9 cellular contexts compared by ENCODE assay signal in genomic region chr2:86072271-86072858, GRCh38. TPM values are rescaled to one million over a fixed set of nuclear protein-coding genes. Genes with fewer than 3 reads are reported as not detected.
DNase-seq lines count a peak whose midpoint lies in the region; ATAC-seq and TF ChIP-seq lines count a peak whose summit lies in the region.
"Had no signal": no experiment of that assay in that cellular context is flagged by ENCODE, and none has a peak within 500 bp of the region (broad histone marks: within the 10 kb centered on the region; RNA-seq: fewer than 3 reads in every experiment).

No MANE protein-coding gene starts in this region.

- no peak overlapping the region for H3K4me3 Mint-ChIP-seq in WTC11

- DNase-seq in G401 (ENCODE audit: low spot score): peak; percentile 25
- peak; percentile 78 for DNase-seq in T1000 (lab: John Stamatoyannopoulos, UW)
- DNase-seq in heart right ventricle: peak; percentile 61 to 64
- peak; percentile 88 for DNase-seq in spleen
- no peak for DNase-seq in activated CD4-positive, alpha-beta T cell treated with anti-CD3 and anti-CD28 coated beads, Interleukin-2, amount 50 U/mL, for 1 hour
- no peak for DNase-seq in NCI-H2107 treated with DMSO at 0.1 percent for 48 hours (lab: John Stamatoyannopoulos, UW; ENCODE audit: unreplicated experiment)
- DNase-seq in WTC11 (ENCODE audit: low spot score): no peak

- H3K9me3 ChIP-seq in heart right ventricle (no peaks in the 10 kb centered on the region), spleen (no peaks in the 10 kb centered on the region)

- H3K27me3 ChIP-seq in heart right ventricle (no peaks in the 10 kb centered on the region), spleen (replicated peaks in 1 of 7) (no peaks in the 10 kb centered on the region)

- CTCF ChIA-PET in WTC11 (lab: Charles Lee): interaction anchor here (1.7 kb wide), 1 partner anchor 8 kb away, joined by 4 read pairs; no protein-coding TSS in a partner anchor

- H3K36me3 ChIP-seq in heart right ventricle (peaks cover 0 to 77% (median 41%) of the 10 kb centered on the region in 9 donors), spleen (peaks cover 5 to 78% (median 30%) of the 10 kb centered on the region in 6 donors)

- TF ChIP-seq POLR2A in spleen (IDR thresholded peaks at IDR 0.05): no peak

- H3K4me1 Mint-ChIP-seq in WTC11: no peaks in the 10 kb centered on the region

- POLR2A ChIA-PET in WTC11 (lab: Charles Lee): no interaction called here

- intact Hi-C loops in heart right ventricle (cut with DNase I): loop anchor here in 9 of 10 donors (5.0 to 10.0 kb wide), 8 partner anchors 35 to 438 kb away; partner anchors contain the start of gene ST3GAL5 (in 1 of the 9)
- intact Hi-C loops in spleen (cut with DNase I; ENCODE audit: low total_unique reads): loop anchor here (10.0 kb wide), 1 partner anchor 348 kb away; no protein-coding TSS in a partner anchor

- WGBS in heart right ventricle, 2 donors: 44 to 51% methylated on average over 9 of the region's 9 CpGs
- WGBS in spleen, 5 donors: 29 to 43% (median 31%) methylated on average over 8 to 9 of the region's 9 CpGs

- peak; percentile 62 for ATAC-seq in HG02885 (IDR thresholded peaks at IDR 0.05; ENCODE audit: poor library complexity, unreplicated experiment)
- ATAC-seq in heart right ventricle: peak; percentile 76 to 82 (median 80)
- ATAC-seq in WTC11: no peak

- H3K36me3 Mint-ChIP-seq in WTC11: peaks cover 65% of the 10 kb centered on the region

- peak overlapping the region in 9 of 10 donors; percentile 8 to 80 (median 56) for H3K27ac ChIP-seq in heart right ventricle
- peak overlapping the region; percentile 39 to 83 (median 74) for H3K27ac ChIP-seq in spleen
- H3K27ac ChIP-seq: HL-60 had no signal

- no peaks in the 10 kb centered on the region for H3K9me3 Mint-ChIP-seq in WTC11

- in situ Hi-C loops in G401 (cut with HindIII; ENCODE audit: low sequenced_read_pairs): no loop called here

- H3K4me3 ChIP-seq in heart right ventricle (no peak overlapping the region), spleen (no peak overlapping the region)

- H3K27me3 Mint-ChIP-seq in WTC11 (ENCODE audit: low read depth): no peaks in the 10 kb centered on the region

- H3K4me1 ChIP-seq in heart right ventricle (peaks cover 0 to 44% (median 19%) of the 10 kb centered on the region in 9 donors), spleen (peaks cover 10 to 62% (median 44%) of the 10 kb centered on the region in 6 donors)

- no peak overlapping the region for H3K27ac Mint-ChIP-seq in WTC11

- no peak for TF ChIP-seq CTCF in heart right ventricle (IDR thresholded peaks at IDR 0.05)
- no peak for TF ChIP-seq CTCF in spleen (IDR thresholded peaks at IDR 0.05 in 8 of 11, conservative IDR thresholded peaks at IDR 0.05 in 3 of 11)
- TF ChIP-seq CTCF in WTC11 (IDR thresholded peaks at IDR 0.05): no peak

TF ChIP-seq in WTC11, 78 proteins besides CTCF, POLR2A, EP300 and RAD21:
- TF ChIP-seq AFF4 (CRISPR knock-in tag; IDR thresholded peaks at IDR 0.05; ENCODE audit: borderline replicate concordance) (no peak), ZNF396 (CRISPR knock-in tag; IDR thresholded peaks at IDR 0.05; ENCODE audit: borderline replicate concordance) (no peak), ZNF263 (CRISPR knock-in tag; IDR thresholded peaks at IDR 0.05; ENCODE audit: low read depth) (no peak), NFATC4 (CRISPR knock-in tag; IDR thresholded peaks at IDR 0.05) (no peak), ZNF219 (CRISPR knock-in tag; IDR thresholded peaks at IDR 0.05; ENCODE audit: borderline replicate concordance) (no peak), CDX4 (CRISPR knock-in tag; IDR thresholded peaks at IDR 0.05; ENCODE audit: borderline replicate concordance) (no peak)

RNA-seq across cellular contexts. Expression of gene POLR1A, which starts 33.3 kb away (rescaled TPM):
- 16.2 and 47.4 TPM in 2 replicates for total RNA-seq in G401 (2014; rRNA removed; shearing (Covaris generic))
- 10 to 100 TPM; 15.4 to 25.8 (median 21.9) TPM for total RNA-seq in heart right ventricle
- polyA plus RNA-seq in heart right ventricle: 1 to 10 TPM; 3.9 to 4.0 TPM
- 10 to 100 TPM; 18.4 to 39.0 (median 26.8) TPM for total RNA-seq in spleen
- 1 to 10 TPM; 1.8 to 3.8 (median 1.9) TPM for polyA plus RNA-seq in spleen
- 39.4 to 47.5 TPM (median 40.1 TPM) in 3 replicates for total RNA-seq in WTC11 (2021)

RNA-seq across cellular contexts. Expression of gene PTCD3, which starts 33.7 kb away (rescaled TPM):
- total RNA-seq in G401 (2014; rRNA removed; shearing (Covaris generic)): 127 and 175 TPM in 2 replicates
- total RNA-seq in heart right ventricle (100 to 1,000 TPM; 117 to 232 (median 159) TPM), spleen (100 to 1,000 TPM in 5 of 7 donors, 10 to 100 TPM in 2; 83.8 to 126 (median 104) TPM), WTC11 (2021) (161 to 192 TPM (median 163 TPM) in 3 replicates)
- polyA plus RNA-seq in heart right ventricle (10 to 100 TPM; 30.2 to 32.0 TPM), spleen (10 to 100 TPM; 29.8 to 36.7 (median 34.8) TPM)

Comparison
In these comparisons a context has a peak if more than half of its experiments do, and no peak if none do; other contexts are left out.
1. DNase-seq: peak in G401 (single experiment), T1000 (single experiment), heart right ventricle (2 of 2) and spleen (single experiment); none in activated CD4-positive, alpha-beta T cell treated with anti-CD3 and anti-CD28 coated beads, Interleukin-2, amount 50 U/mL, for 1 hour (single experiment), NCI-H2107 treated with DMSO at 0.1 percent for 48 hours (single experiment) and WTC11 (single experiment).